ENCODE assay signal across 1 cellular context in the genomic region with DNA sequence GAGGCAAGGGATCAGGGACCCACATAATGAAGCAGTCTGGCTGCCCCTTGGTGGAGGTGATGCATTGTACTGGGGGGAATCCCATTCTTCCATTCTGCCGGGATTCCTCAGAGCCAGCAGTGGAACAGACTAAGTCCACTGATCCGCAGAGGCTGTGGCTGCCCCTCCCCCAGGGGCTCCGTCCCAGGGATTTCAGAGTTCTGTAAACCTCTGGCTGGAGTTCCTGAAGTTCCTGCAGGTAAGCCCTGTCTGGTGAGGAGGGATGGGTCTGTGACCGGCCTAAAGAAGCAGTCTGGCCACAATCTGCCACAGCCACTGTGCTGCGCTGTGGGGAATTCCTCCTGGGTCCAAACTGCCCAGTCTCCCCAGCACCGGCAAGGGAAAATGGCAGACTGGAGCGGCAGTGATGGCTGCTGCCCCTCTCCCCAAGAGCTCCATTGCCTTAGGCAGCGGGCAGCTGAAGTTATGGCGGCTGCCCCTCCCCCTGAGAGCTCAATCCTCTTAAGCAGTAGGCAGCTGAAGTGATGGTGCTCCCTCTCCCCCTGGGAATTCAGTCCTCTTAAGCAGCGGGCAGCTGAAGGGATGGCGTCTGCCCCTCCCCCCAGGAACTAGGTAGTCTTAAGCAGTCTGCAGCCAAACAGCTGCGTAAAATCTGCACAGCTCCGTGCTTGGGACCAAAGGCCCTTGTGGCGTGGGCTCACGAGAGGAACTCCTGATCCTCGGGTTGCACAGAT.
TF ChIP-seq lines count a peak whose summit lies in the region.

No MANE protein-coding gene starts in this region.

TF ChIP-seq in H1, 55 proteins besides CTCF, POLR2A, EP300 and RAD21 (continued from another document):
- TF ChIP-seq YY1 (IDR thresholded peaks at IDR 0.05; ENCODE audit: low read depth, low read length) (peak; percentile 36; the same call in 1 of the 2 replicates), TEAD4 (IDR thresholded peaks at IDR 0.05; ENCODE audit: low read depth, low read length) (0 out of 2 replicates have a peak, but pooled peaks have one; percentile 36), RFX5 (IDR thresholded peaks at IDR 0.05; ENCODE audit: borderline replicate concordance, low read depth, low read length) (no peak), SP2 (IDR thresholded peaks at IDR 0.05; ENCODE audit: low read length) (no peak), BCL11A (IDR thresholded peaks at IDR 0.05; ENCODE audit: low read depth in 2 of 2, low read length in 2 of 2) (no peak)
TF ChIP-seq in H1: peak in this region for 2.
